In genomic region chr6:134534708-134535149, GRCh38 we compare ENCODE assay signal across 13 cellular contexts.
DNase-seq lines count a peak whose midpoint lies in the region; ATAC-seq and TF ChIP-seq lines count a peak whose summit lies in the region.
"Had no signal": no experiment of that assay in that cellular context is flagged by ENCODE, and none has a peak within 500 bp of the region (broad histone marks: within the 10 kb centered on the region; RNA-seq: fewer than 3 reads in every experiment).

No MANE protein-coding gene starts in this region.

- peak; percentile 68 for ATAC-seq in activated CD8-positive, alpha-beta T cell treated with anti-CD3 and anti-CD28 coated beads for 36 hours
- no peak for ATAC-seq in activated CD8-positive, alpha-beta T cell treated with anti-CD3 and anti-CD28 coated beads, Interleukin-2, amount 10 ng/mL, durations not matched to agents 7 days and 5 days
- ATAC-seq in RWPE2 (ENCODE audit: low read depth) (no peak), GM18498 (IDR thresholded peaks at IDR 0.05; ENCODE audit: unreplicated experiment) (no peak)
- ATAC-seq: mucosa of descending colon had no signal

- H3K27me3 ChIP-seq in RWPE2 (ENCODE audit: insufficient read depth, poor library complexity, severe bottlenecking) = no peaks in the 10 kb centered on the region

- no peaks in the 10 kb centered on the region for H3K9me3 ChIP-seq in RWPE2 (ENCODE audit: severe bottlenecking)
- H3K9me3 ChIP-seq: mucosa of descending colon had no signal

- H3K4me1 ChIP-seq in RWPE2 (ENCODE audit: insufficient read depth, poor library complexity, severe bottlenecking) = peaks cover 13% of the 10 kb centered on the region

- H3K9me3 Mint-ChIP-seq in activated CD8-positive, alpha-beta T cell treated with anti-CD3 and anti-CD28 coated beads for 36 hours = no peaks in the 10 kb centered on the region
- H3K9me3 Mint-ChIP-seq in activated CD8-positive, alpha-beta T cell treated with anti-CD3 and anti-CD28 coated beads, Interleukin-2, amount 10 ng/mL, durations not matched to agents 7 days and 5 days (ENCODE audit: insufficient read depth) = no peaks in the 10 kb centered on the region
- H3K9me3 Mint-ChIP-seq: dendritic cell treated with granulocyte-macrophage colony-stimulating factor and Interleukin-4, amounts not matched to agents 40 ng/mL and 50 ng/mL, for 4 days had no signal

- intact Hi-C loops in activated CD8-positive, alpha-beta T cell treated with anti-CD3 and anti-CD28 coated beads for 36 hours (cut with micrococcal nuclease) = no loop called here

- H3K36me3 ChIP-seq in RWPE2 (ENCODE audit: low read depth) = no peaks in the 10 kb centered on the region

- H3K4me1 Mint-ChIP-seq in activated CD8-positive, alpha-beta T cell treated with anti-CD3 and anti-CD28 coated beads for 36 hours (ENCODE audit: low read depth) = peaks cover 26% of the 10 kb centered on the region
- peaks cover 32% of the 10 kb centered on the region for H3K4me1 Mint-ChIP-seq in activated CD8-positive, alpha-beta T cell treated with anti-CD3 and anti-CD28 coated beads, Interleukin-2, amount 10 ng/mL, durations not matched to agents 7 days and 5 days (ENCODE audit: low read depth)

- H3K27ac Mint-ChIP-seq in activated CD8-positive, alpha-beta T cell treated with anti-CD3 and anti-CD28 coated beads for 36 hours = no peak overlapping the region
- no peak overlapping the region for H3K27ac Mint-ChIP-seq in activated CD8-positive, alpha-beta T cell treated with anti-CD3 and anti-CD28 coated beads, Interleukin-2, amount 10 ng/mL, durations not matched to agents 7 days and 5 days
- H3K27ac Mint-ChIP-seq: dendritic cell treated with granulocyte-macrophage colony-stimulating factor and Interleukin-4, amounts not matched to agents 40 ng/mL and 50 ng/mL, for 4 days had no signal

- H3K4me3 Mint-ChIP-seq in activated CD8-positive, alpha-beta T cell treated with anti-CD3 and anti-CD28 coated beads for 36 hours = no peak overlapping the region
- H3K4me3 Mint-ChIP-seq in activated CD8-positive, alpha-beta T cell treated with anti-CD3 and anti-CD28 coated beads, Interleukin-2, amount 10 ng/mL, durations not matched to agents 7 days and 5 days = no peak overlapping the region
- H3K4me3 Mint-ChIP-seq: dendritic cell treated with granulocyte-macrophage colony-stimulating factor and Interleukin-4, amounts not matched to agents 40 ng/mL and 50 ng/mL, for 4 days had no signal

- no peaks in the 10 kb centered on the region for H3K36me3 Mint-ChIP-seq in activated CD8-positive, alpha-beta T cell treated with anti-CD3 and anti-CD28 coated beads for 36 hours (ENCODE audit: low read depth)
- H3K36me3 Mint-ChIP-seq in activated CD8-positive, alpha-beta T cell treated with anti-CD3 and anti-CD28 coated beads, Interleukin-2, amount 10 ng/mL, durations not matched to agents 7 days and 5 days (ENCODE audit: low read depth) = peaks cover 3% of the 10 kb centered on the region

- peaks cover under 1% of the 10 kb centered on the region for H3K27me3 Mint-ChIP-seq in activated CD8-positive, alpha-beta T cell treated with anti-CD3 and anti-CD28 coated beads for 36 hours
- H3K27me3 Mint-ChIP-seq in activated CD8-positive, alpha-beta T cell treated with anti-CD3 and anti-CD28 coated beads, Interleukin-2, amount 10 ng/mL, durations not matched to agents 7 days and 5 days (ENCODE audit: low read depth) = no peaks in the 10 kb centered on the region

- H3K4me3 ChIP-seq in RWPE2 (ENCODE audit: severe bottlenecking) = no peak overlapping the region
- H3K4me3 ChIP-seq: mucosa of descending colon had no signal

- TF ChIP-seq CTCF in activated CD8-positive, alpha-beta T cell treated with anti-CD3 and anti-CD28 coated beads for 36 hours (IDR thresholded peaks at IDR 0.05) = no peak
- no peak for TF ChIP-seq CTCF in RWPE2 (IDR thresholded peaks at IDR 0.05; ENCODE audit: poor library complexity, severe bottlenecking)

- CTCF ChIA-PET in activated CD8-positive, alpha-beta T cell treated with anti-CD3 and anti-CD28 coated beads for 36 hours (lab: Charles Lee) = interaction anchor here (1.0 kb wide), 1 partner anchor 106 kb away, joined by 3 read pairs; no protein-coding TSS in a partner anchor
- CTCF ChIA-PET in activated CD8-positive, alpha-beta T cell treated with anti-CD3 and anti-CD28 coated beads, Interleukin-2, amount 10 ng/mL, durations not matched to agents 7 days and 5 days (lab: Charles Lee) = no interaction called here

- H3K27ac ChIP-seq in RWPE2 (ENCODE audit: poor library complexity, severe bottlenecking) = peak overlapping the region; percentile 91

- peak; percentile 16 for DNase-seq in activated CD8-positive, alpha-beta T cell treated with anti-CD3 and anti-CD28 coated beads for 36 hours
- DNase-seq in activated CD8-positive, alpha-beta T cell treated with anti-CD3 and anti-CD28 coated beads, Interleukin-2, amount 10 ng/mL, durations not matched to agents 7 days and 5 days = no peak
- no peak for DNase-seq in RWPE2 (ENCODE audit: low spot score)
- peak; percentile 39 for DNase-seq in fibroblast of gingiva (ENCODE audit: low read depth)
- DNase-seq in pulmonary artery endothelial cell (ENCODE audit: low read depth, low spot score) = peak; percentile 26
- DNase-seq in C1 segment of cervical spinal cord (lab: John Stamatoyannopoulos, UW) = no peak
- DNase-seq in DMS114 treated with DMSO at 0.1 percent for 48 hours (lab: John Stamatoyannopoulos, UW; ENCODE audit: unreplicated experiment) = no peak
- DNase-seq: activated T-cell treated with anti-CD3 and anti-CD28 coated beads, Interleukin-2, amount 50 U/mL, for 48 hours; Karpas-422; mucosa of descending colon; trophoblast cell had no signal

- POLR2A ChIA-PET in activated CD8-positive, alpha-beta T cell treated with anti-CD3 and anti-CD28 coated beads for 36 hours (lab: Charles Lee) = no interaction called here
- POLR2A ChIA-PET in activated CD8-positive, alpha-beta T cell treated with anti-CD3 and anti-CD28 coated beads, Interleukin-2, amount 10 ng/mL, durations not matched to agents 7 days and 5 days (lab: Charles Lee) = no interaction called here

Comparison
In these comparisons a context has a peak if more than half of its experiments do, and no peak if none do; other contexts are left out.
1. DNase-seq: peak in activated CD8-positive, alpha-beta T cell treated with anti-CD3 and anti-CD28 coated beads for 36 hours (single experiment), fibroblast of gingiva (single experiment) and pulmonary artery endothelial cell (single experiment); none in activated CD8-positive, alpha-beta T cell treated with anti-CD3 and anti-CD28 coated beads, Interleukin-2, amount 10 ng/mL, durations not matched to agents 7 days and 5 days (single experiment), RWPE2 (single experiment), C1 segment of cervical spinal cord (0 of 14) and DMS114 treated with DMSO at 0.1 percent for 48 hours (single experiment).